ENCODE assay signal across 9 cellular contexts in genomic region chr1:194225781-194226180, GRCh38.
DNase-seq lines count a peak whose midpoint lies in the region; ATAC-seq, FAIRE-seq and TF ChIP-seq lines count a peak whose summit lies in the region.
"Had no signal": no experiment of that assay in that cellular context is flagged by ENCODE, and none has a peak within 500 bp of the region (broad histone marks: within the 10 kb centered on the region; RNA-seq: fewer than 3 reads in every experiment).

No MANE protein-coding gene starts in this region.

- no peaks in the 10 kb centered on the region for H3K79me2 ChIP-seq in K562 (ENCODE audit: control insufficient read depth, insufficient read depth, low read length)

- H3K9me3 ChIP-seq in K562 (replicated peaks; ENCODE audit: control insufficient read depth, insufficient read depth, low read depth, low read length) = no peaks in the 10 kb centered on the region
- no peaks in the 10 kb centered on the region for H3K9me3 ChIP-seq in esophagus squamous epithelium

- no peaks in the 10 kb centered on the region for H4K20me1 ChIP-seq in K562 (replicated peaks; ENCODE audit: control insufficient read depth, insufficient read depth, low read length)

- POLR2A ChIA-PET in K562 (lab: Yijun Ruan, JAX) = interaction anchor here (1.1 kb wide), 1 partner anchor 11 kb away, joined by 3 read pairs; no protein-coding TSS in a partner anchor

- TF ChIP-seq EP300 in K562 (IDR thresholded peaks at IDR 0.05; ENCODE audit: low read length) = no peak

- no TSS peak for BruUV-seq in K562 (replicated peaks; lab: Mats Ljungman, UMichigan)

- H3K9ac ChIP-seq in K562 (ENCODE audit: insufficient read depth in 1 of 2, low read depth in 2 of 2, low read length in 2 of 2) = no peak overlapping the region

- FAIRE-seq in K562 (lab: Jason Lieb, UNC) = peak; percentile 19

- H3K4me2 ChIP-seq in K562 (ENCODE audit: insufficient read depth, low read length) = no peak overlapping the region

- ATAC-seq in GM18520 (IDR thresholded peaks at IDR 0.05; ENCODE audit: unreplicated experiment) (peak; percentile 98), HG02571 (IDR thresholded peaks at IDR 0.05; ENCODE audit: unreplicated experiment) (peak; percentile 92), K562 (no peak), Right ventricle myocardium inferior (no peak), SK-N-SH treated with all-trans-retinoic acid at 6 μM for 48 hours (no peak)

- TF ChIP-seq POLR2A in K562 (conservative IDR thresholded peaks at IDR 0.05) (no peak), esophagus squamous epithelium (IDR thresholded peaks at IDR 0.05) (no peak)

- H3K27me3 ChIP-seq in K562 (ENCODE audit: control insufficient read depth in 2 of 2, insufficient read depth in 2 of 2, low read length in 2 of 2) (no peaks in the 10 kb centered on the region), esophagus squamous epithelium (no peaks in the 10 kb centered on the region)

- DNase-seq in Jurkat, Clone E6-1 (ENCODE audit: low read depth, low spot score) = peak; percentile 70
- DNase-seq in K562 (ENCODE audit: extremely low read depth in 1 of 4, low spot score in 3 of 4) (no peak), NCI-H1092 (lab: John Stamatoyannopoulos, UW) (no peak), Right ventricle myocardium inferior (ENCODE audit: missing footprints) (no peak), esophagus squamous epithelium (lab: John Stamatoyannopoulos, UW) (no peak)
- DNase-seq: stimulated activated CD4-positive, alpha-beta T cell treated with anti-CD3 and anti-CD28 coated beads, Interleukin-1b, Interleukin-23, amount 100 ng/mL, for 48 hours had no signal

- 5% methylated on average over 2 of the region's 2 CpGs for WGBS in K562 (ENCODE audit: insufficient coverage, low coverage, missing lambda C conversion rate)
- 31 to 37% methylated on average over 2 of the region's 2 CpGs for WGBS in esophagus squamous epithelium, 2 donors

- no peak overlapping the region for H2AFZ ChIP-seq in K562 (ENCODE audit: low read depth, low read length)

- H3K27ac ChIP-seq in K562 (ENCODE audit: extremely low read depth, low read depth, low read length) (no peak overlapping the region), esophagus squamous epithelium (no peak overlapping the region)

- H3K4me1 ChIP-seq in K562 (replicated peaks in 1 of 2; ENCODE audit: control insufficient read depth in 2 of 2, insufficient read depth in 2 of 2, low read length in 2 of 2) = no peaks in the 10 kb centered on the region
- no peaks in the 10 kb centered on the region for H3K4me1 ChIP-seq in esophagus squamous epithelium

- no peaks in the 10 kb centered on the region for H3K9me1 ChIP-seq in K562 (ENCODE audit: control insufficient read depth, insufficient read depth, low read length)

- CTCF ChIA-PET in K562 (lab: Yijun Ruan, JAX; ENCODE audit: low intra/inter-chr PET ratio) = no interaction called here

- TF ChIP-seq CTCF in K562 (IDR thresholded peaks at IDR 0.05 in 2 of 3, conservative IDR thresholded peaks at IDR 0.05 in 1 of 3; ENCODE audit: insufficient read depth in 2 of 3, low read depth in 1 of 3, low read length in 3 of 3) (no peak), esophagus squamous epithelium (IDR thresholded peaks at IDR 0.05) (no peak)

- H3K4me3 ChIP-seq in Jurkat, Clone E6-1 (ENCODE audit: low read length) = no peak overlapping the region
- H3K4me3 ChIP-seq in K562 (no peak overlapping the region), esophagus squamous epithelium (no peak overlapping the region)

- in situ Hi-C loops in K562 (cut with MboI) = no loop called here

- no peaks in the 10 kb centered on the region for H3K36me3 ChIP-seq in K562 (ENCODE audit: control insufficient read depth, insufficient read depth, low read length)
- no peaks in the 10 kb centered on the region for H3K36me3 ChIP-seq in esophagus squamous epithelium

- no peak for TF ChIP-seq RAD21 in K562 (CRISPR knock-in tag; conservative IDR thresholded peaks at IDR 0.05 in 1 of 2, IDR thresholded peaks at IDR 0.05 in 1 of 2)

- intact Hi-C loops in K562 (cut with micrococcal nuclease) = no loop called here
- intact Hi-C loops in Right ventricle myocardium inferior (cut with DNase I) = no loop called here
- intact Hi-C loops in esophagus squamous epithelium (cut with DNase I) = no loop called here

TF ChIP-seq in K562, 482 proteins besides CTCF, POLR2A, EP300 and RAD21:
- TF ChIP-seq HNRNPK (IDR thresholded peaks at IDR 0.05; ENCODE audit: low read depth, low read length, poor library complexity, severe bottlenecking) = no peak
- no peak for TF ChIP-seq BMI1 (IDR thresholded peaks at IDR 0.05; ENCODE audit: low read length)
- TF ChIP-seq RBBP5 (IDR thresholded peaks at IDR 0.05; ENCODE audit: borderline replicate concordance, insufficient read depth, low read length, poor library complexity, severe bottlenecking) = no peak
- TF ChIP-seq HSF4 (CRISPR knock-in tag; IDR thresholded peaks at IDR 0.05; ENCODE audit: borderline replicate concordance) = no peak
- TF ChIP-seq CHD4 (IDR thresholded peaks at IDR 0.05; ENCODE audit: insufficient read depth, insufficient replicate concordance, low read depth, low read length, poor library complexity, severe bottlenecking) = no peak

TF ChIP-seq in SK-N-SH treated with all-trans-retinoic acid at 6 μM for 48 hours, 23 proteins besides CTCF, POLR2A, EP300 and RAD21:
- TF ChIP-seq CREB5 (CRISPR knock-in tag; IDR thresholded peaks at IDR 0.05; ENCODE audit: low read depth) (no peak), OSR1 (CRISPR knock-in tag; IDR thresholded peaks at IDR 0.05) (no peak)

Comparison
In these comparisons a context has a peak if more than half of its experiments do, and no peak if none do; other contexts are left out.
1. ATAC-seq: peak in GM18520 (single experiment) and HG02571 (single experiment); none in K562 (single experiment), Right ventricle myocardium inferior (single experiment) and SK-N-SH treated with all-trans-retinoic acid at 6 μM for 48 hours (single experiment).